ENCODE assay signal across 19 cellular contexts in the genomic region with DNA sequence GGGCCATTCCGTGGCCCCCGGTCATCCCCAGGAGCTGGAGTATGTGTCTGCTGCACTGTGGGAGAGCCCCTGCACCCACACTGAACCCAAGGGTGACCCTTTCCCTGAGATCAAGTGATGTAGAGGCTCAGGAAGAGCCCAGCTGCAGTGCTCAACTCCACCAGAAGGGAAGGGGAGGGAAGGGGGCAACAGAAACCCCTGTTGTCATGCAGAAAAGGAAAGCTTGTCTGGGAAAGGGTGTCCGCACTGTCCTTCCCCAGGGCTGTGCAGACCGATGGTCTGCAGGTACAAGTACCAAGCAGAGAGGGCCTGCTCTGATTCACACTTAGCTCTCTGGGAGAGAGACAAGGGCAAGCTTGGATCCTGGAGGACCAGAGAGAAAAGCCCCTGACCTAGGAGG. TPM values are rescaled to one million over a fixed set of nuclear protein-coding genes. Genes with fewer than 3 reads are reported as not detected.
DNase-seq lines count a peak whose midpoint lies in the region; ATAC-seq, FAIRE-seq and TF ChIP-seq lines count a peak whose summit lies in the region.
"Had no signal": no experiment of that assay in that cellular context is flagged by ENCODE, and none has a peak within 500 bp of the region (broad histone marks: within the 10 kb centered on the region; RNA-seq: fewer than 3 reads in every experiment).

No MANE protein-coding gene starts in this region.

- peaks cover 4% of the 10 kb centered on the region for H3K27me3 Mint-ChIP-seq in CD4-positive, CD25-positive, alpha-beta regulatory T cell
- no peaks in the 10 kb centered on the region for H3K27me3 Mint-ChIP-seq in progenitor cell of endocrine pancreas

- H3K9me3 ChIP-seq in CD4-positive, CD25-positive, alpha-beta regulatory T cell (ENCODE audit: control insufficient read depth in 2 of 2, low read length in 2 of 2) = no peaks in the 10 kb centered on the region
- H3K9me3 ChIP-seq in K562 (replicated peaks; ENCODE audit: control insufficient read depth, insufficient read depth, low read depth, low read length) (no peaks in the 10 kb centered on the region), sigmoid colon (no peaks in the 10 kb centered on the region)
- H3K9me3 ChIP-seq: gastrocnemius medialis had no signal

- 33% methylated on average over 4 of the region's 4 CpGs for WGBS in K562 (ENCODE audit: insufficient coverage, low coverage, missing lambda C conversion rate)
- WGBS in sigmoid colon, 2 donors = 90 to 93% methylated on average over 4 of the region's 4 CpGs

- TF ChIP-seq POLR2A in K562 (conservative IDR thresholded peaks at IDR 0.05) = no peak
- no peak for TF ChIP-seq POLR2A in sigmoid colon (IDR thresholded peaks at IDR 0.05)

- H3K9me3 Mint-ChIP-seq in CD4-positive, CD25-positive, alpha-beta regulatory T cell = peaks cover 0 to 1% (median 0%) of the 10 kb centered on the region in 7 donors
- H3K9me3 Mint-ChIP-seq in progenitor cell of endocrine pancreas (ENCODE audit: low read depth) = no peaks in the 10 kb centered on the region
- H3K9me3 Mint-ChIP-seq: activated T-helper 1 cell treated with anti-CD3 and anti-CD28 coated beads, Interleukin-12 subunit alpha, Interleukin-12 subunit beta, Interleukin-2, Interleukin-4 antibody, amounts not matched to agents 30 ng/mL and 10 ng/mL and 1 ng/mL, durations not matched to agents 14 hours and 24 hours and 36 hours; IgD-negative memory B cell had no signal

- no peak for DNase-seq in CD4-positive, CD25-positive, alpha-beta regulatory T cell
- DNase-seq in K562 (ENCODE audit: extremely low read depth in 1 of 4, low spot score in 3 of 4) (no peak), progenitor cell of endocrine pancreas (ENCODE audit: low spot score, unreplicated experiment) (no peak), sigmoid colon (no peak), omental fat pad (ENCODE audit: low spot score) (no peak), DMS79 treated with DMSO at 0.1 percent for 48 hours (lab: John Stamatoyannopoulos, UW) (no peak)
- DNase-seq: activated CD8-positive, alpha-beta memory T cell treated with anti-CD3 and anti-CD28 coated beads for 24 hours; gastrocnemius medialis; GOT3; left cardiac atrium; NCI-H2029 treated with DMSO at 0.1 percent for 48 hours; occipital lobe; stimulated activated CD4-positive, alpha-beta T cell treated with anti-CD3 and anti-CD28 coated beads, Interleukin-4, amount 100 ng/mL, for 1 hour; T-helper 1 cell had no signal

- H3K9me1 ChIP-seq in K562 (ENCODE audit: control insufficient read depth, insufficient read depth, low read length) = no peaks in the 10 kb centered on the region

- ATAC-seq in CD4-positive, CD25-positive, alpha-beta regulatory T cell (ENCODE audit: low read depth in 2 of 2) = no peak
- ATAC-seq in K562 (peak; percentile 10; the same call in 1 of the 3 replicates), omental fat pad (ENCODE audit: low FRiP score) (no peak)
- ATAC-seq: gastrocnemius medialis, left cardiac atrium had no signal

- TF ChIP-seq CTCF in GM12872 (IDR thresholded peaks at IDR 0.05; ENCODE audit: insufficient read depth, low read depth, low read length) = 0 out of 3 replicates have a peak, but pooled peaks have one; percentile 8
- TF ChIP-seq CTCF in K562 (IDR thresholded peaks at IDR 0.05 in 2 of 3, conservative IDR thresholded peaks at IDR 0.05 in 1 of 3; ENCODE audit: insufficient read depth in 2 of 3, low read depth in 1 of 3, low read length in 3 of 3) = no peak
- no peak for TF ChIP-seq CTCF in progenitor cell of endocrine pancreas (IDR thresholded peaks at IDR 0.05; ENCODE audit: unreplicated experiment)
- no peak for TF ChIP-seq CTCF in sigmoid colon (IDR thresholded peaks at IDR 0.05)
- TF ChIP-seq CTCF in omental fat pad (IDR thresholded peaks at IDR 0.05) = no peak

- H2AFZ ChIP-seq in K562 (ENCODE audit: low read depth, low read length) = no peak overlapping the region

- no TSS peak for BruUV-seq in K562 (replicated peaks; lab: Mats Ljungman, UMichigan)

- H3K4me3 ChIP-seq in CD4-positive, CD25-positive, alpha-beta regulatory T cell (ENCODE audit: low read depth, low read length) = no peak overlapping the region
- no peak overlapping the region for H3K4me3 ChIP-seq in K562
- H3K4me3 ChIP-seq in sigmoid colon = no peak overlapping the region
- H3K4me3 ChIP-seq: gastrocnemius medialis had no signal

- H3K27me3 ChIP-seq in CD4-positive, CD25-positive, alpha-beta regulatory T cell (ENCODE audit: control insufficient read depth, insufficient read depth, low read length) = no peaks in the 10 kb centered on the region
- H3K27me3 ChIP-seq in K562 (ENCODE audit: control insufficient read depth in 2 of 2, insufficient read depth in 2 of 2, low read length in 2 of 2) (no peaks in the 10 kb centered on the region), sigmoid colon (no peaks in the 10 kb centered on the region)
- H3K27me3 ChIP-seq: gastrocnemius medialis had no signal

- TF ChIP-seq EP300 in K562 (IDR thresholded peaks at IDR 0.05; ENCODE audit: low read length) = no peak
- no peak for TF ChIP-seq EP300 in sigmoid colon (IDR thresholded peaks at IDR 0.05)

- no peak overlapping the region for H3K4me3 Mint-ChIP-seq in CD4-positive, CD25-positive, alpha-beta regulatory T cell
- H3K4me3 Mint-ChIP-seq in progenitor cell of endocrine pancreas (ENCODE audit: low read depth) = no peak overlapping the region
- H3K4me3 Mint-ChIP-seq: activated T-helper 1 cell treated with anti-CD3 and anti-CD28 coated beads, Interleukin-12 subunit alpha, Interleukin-12 subunit beta, Interleukin-2, Interleukin-4 antibody, amounts not matched to agents 30 ng/mL and 10 ng/mL and 1 ng/mL, durations not matched to agents 14 hours and 24 hours and 36 hours had no signal

- H3K9ac ChIP-seq in K562 (ENCODE audit: insufficient read depth in 1 of 2, low read depth in 2 of 2, low read length in 2 of 2) = 0 out of 4 replicates have a peak overlapping the region, but pooled peaks of 1 of the 2 experiments have one; percentile 42

- no peaks in the 10 kb centered on the region for H3K36me3 ChIP-seq in CD4-positive, CD25-positive, alpha-beta regulatory T cell (ENCODE audit: control insufficient read depth, insufficient read depth, low read length)
- H3K36me3 ChIP-seq in K562 (ENCODE audit: control insufficient read depth, insufficient read depth, low read length) = no peaks in the 10 kb centered on the region
- H3K36me3 ChIP-seq in sigmoid colon = no peaks in the 10 kb centered on the region
- H3K36me3 ChIP-seq: gastrocnemius medialis had no signal

- POLR2A ChIA-PET in K562 (lab: Yijun Ruan, JAX) = interaction anchor here (0.5 to 1.6 kb wide), 5 partner anchors 17 to 141 kb away, joined by 3 to 7 read pairs (median 3); partner anchors contain the start of gene TOB1

- H3K27ac Mint-ChIP-seq in CD4-positive, CD25-positive, alpha-beta regulatory T cell = peak overlapping the region in 2 of 3 donors; percentile 54 to 60
- H3K27ac Mint-ChIP-seq in progenitor cell of endocrine pancreas = peak overlapping the region; percentile 16
- H3K27ac Mint-ChIP-seq: activated T-helper 1 cell treated with anti-CD3 and anti-CD28 coated beads, Interleukin-12 subunit alpha, Interleukin-12 subunit beta, Interleukin-2, Interleukin-4 antibody, amounts not matched to agents 30 ng/mL and 10 ng/mL and 1 ng/mL, durations not matched to agents 14 hours and 24 hours and 36 hours had no signal

- CTCF ChIA-PET in K562 (lab: Yijun Ruan, JAX; ENCODE audit: low intra/inter-chr PET ratio) = no interaction called here

- H3K4me2 ChIP-seq in K562 (ENCODE audit: insufficient read depth, low read length) = no peak overlapping the region

- in situ Hi-C loops in K562 (cut with MboI) = no loop called here

- H3K4me1 Mint-ChIP-seq in CD4-positive, CD25-positive, alpha-beta regulatory T cell = peaks cover 12 to 76% (median 45%) of the 10 kb centered on the region in 4 donors
- H3K4me1 Mint-ChIP-seq in progenitor cell of endocrine pancreas (ENCODE audit: low read depth) = peaks cover 35% of the 10 kb centered on the region

- intact Hi-C loops in K562 (cut with micrococcal nuclease) (no loop called here), sigmoid colon (cut with DNase I) (no loop called here)

- H3K79me2 ChIP-seq in K562 (ENCODE audit: control insufficient read depth, insufficient read depth, low read length) = no peaks in the 10 kb centered on the region

- TF ChIP-seq RAD21 in K562 (CRISPR knock-in tag; conservative IDR thresholded peaks at IDR 0.05 in 1 of 2, IDR thresholded peaks at IDR 0.05 in 1 of 2) = no peak

- no peak for FAIRE-seq in K562 (lab: Jason Lieb, UNC)
- FAIRE-seq: bronchial epithelial cell had no signal

- H4K20me1 ChIP-seq in K562 (replicated peaks; ENCODE audit: control insufficient read depth, insufficient read depth, low read length) = no peaks in the 10 kb centered on the region

- H3K4me1 ChIP-seq in CD4-positive, CD25-positive, alpha-beta regulatory T cell (ENCODE audit: control insufficient read depth, insufficient read depth, low read length, poor library complexity, severe bottlenecking) = peaks cover 60% of the 10 kb centered on the region
- peaks cover 0 to 10% of the 10 kb centered on the region in 2 experiments; a peak in 2 of 5 replicates for H3K4me1 ChIP-seq in K562 (replicated peaks in 1 of 2; ENCODE audit: control insufficient read depth in 2 of 2, insufficient read depth in 2 of 2, low read length in 2 of 2)
- no peaks in the 10 kb centered on the region for H3K4me1 ChIP-seq in sigmoid colon

- no peak overlapping the region for H3K27ac ChIP-seq in CD4-positive, CD25-positive, alpha-beta regulatory T cell (ENCODE audit: insufficient read depth, low read length, poor library complexity, severe bottlenecking)
- H3K27ac ChIP-seq in K562 (ENCODE audit: extremely low read depth, low read depth, low read length) (no peak overlapping the region), sigmoid colon (no peak overlapping the region)
- H3K27ac ChIP-seq: epithelial cell of prostate had no signal

- no peaks in the 10 kb centered on the region for H3K36me3 Mint-ChIP-seq in CD4-positive, CD25-positive, alpha-beta regulatory T cell
- no peaks in the 10 kb centered on the region for H3K36me3 Mint-ChIP-seq in progenitor cell of endocrine pancreas (ENCODE audit: insufficient read depth)
- H3K36me3 Mint-ChIP-seq: IgD-negative memory B cell had no signal

RNA-seq across cellular contexts. Expression of gene TOB1, which starts 45.7 kb away (rescaled TPM):
- 254 TPM for total RNA-seq in CD4-positive, CD25-positive, alpha-beta regulatory T cell
- polyA plus RNA-seq in CD4-positive, CD25-positive, alpha-beta regulatory T cell = 10 to 100 TPM; 30.7 to 60.7 (median 36.3) TPM
- 10.4 and 18.1 TPM in 2 replicates for total RNA-seq in K562 (2011; cell fraction: chromatin; rRNA removed; ENCODE audit: low replicate concordance)
- 14.8 and 18.2 TPM in 2 replicates for total RNA-seq in K562 (2011; cell fraction: nucleolus; rRNA removed)
- total RNA-seq in K562 (2011; cell fraction: nucleoplasm; rRNA removed) = 19.9 and 21.5 TPM in 2 replicates
- total RNA-seq in K562 (2014; rRNA removed) = 4.8 and 13.9 TPM in 2 replicates
- 12.4 and 13.2 TPM in 2 replicates for total RNA-seq in K562 (2014; rRNA removed; fragmentation: Illumina TruSeq; extraction: Trizol)
- 13.2 TPM in 2 replicates for total RNA-seq in K562 (2015; rRNA removed; fragmentation: Illumina TruSeq; extraction: Trizol)
- 29.9 and 31.0 TPM in 2 replicates for total RNA-seq in K562 (2021)
- polyA plus RNA-seq in K562 (2011; rRNA removed) = 10.5 and 10.8 TPM in 2 replicates
- polyA plus RNA-seq in K562 (2011; cell fraction: cytosol; rRNA removed) = 8.5 and 9.7 TPM in 2 replicates
- 17.6 and 24.1 TPM in 2 replicates for polyA plus RNA-seq in K562 (2011; cell fraction: nucleus; rRNA removed)
- polyA plus RNA-seq in K562 (2012) = 16.9 and 24.9 TPM in 2 replicates
- 14.9 and 17.6 TPM in 2 replicates for polyA plus RNA-seq in K562 (2014; fragmentation: Illumina TruSeq; extraction: Trizol)
- 10 to 100 TPM; 44.9 to 63.7 TPM for polyA plus RNA-seq in K562 (2014; fragmentation: Nextera tagmentation; extraction: Ambion mirVana)
- polyA plus RNA-seq in K562 (2014; rRNA removed) = 10.9 and 11.8 TPM in 2 replicates
- polyA minus RNA-seq in K562 (2011; rRNA and poly(A)+ RNA removed) = 19.1 and 19.5 TPM in 2 replicates
- 13.5 and 14.2 TPM in 2 replicates for polyA minus RNA-seq in K562 (2011; cell fraction: cytosol; rRNA and poly(A)+ RNA removed)
- 22.5 and 23.9 TPM in 2 replicates for polyA minus RNA-seq in K562 (2011; cell fraction: nucleus; rRNA and poly(A)+ RNA removed)
- total RNA-seq in progenitor cell of endocrine pancreas = 41.0 and 43.9 TPM in 2 replicates
- total RNA-seq in sigmoid colon = 10 to 100 TPM; 16.2 to 31.1 (median 30.1) TPM
- 10 to 100 TPM; 32.4 to 57.1 (median 39.4) TPM for polyA plus RNA-seq in sigmoid colon
- 10 to 100 TPM; 28.8 to 79.7 (median 37.0) TPM for total RNA-seq in omental fat pad
